ENCODE assay signal across 13 cellular contexts in the genomic region with DNA sequence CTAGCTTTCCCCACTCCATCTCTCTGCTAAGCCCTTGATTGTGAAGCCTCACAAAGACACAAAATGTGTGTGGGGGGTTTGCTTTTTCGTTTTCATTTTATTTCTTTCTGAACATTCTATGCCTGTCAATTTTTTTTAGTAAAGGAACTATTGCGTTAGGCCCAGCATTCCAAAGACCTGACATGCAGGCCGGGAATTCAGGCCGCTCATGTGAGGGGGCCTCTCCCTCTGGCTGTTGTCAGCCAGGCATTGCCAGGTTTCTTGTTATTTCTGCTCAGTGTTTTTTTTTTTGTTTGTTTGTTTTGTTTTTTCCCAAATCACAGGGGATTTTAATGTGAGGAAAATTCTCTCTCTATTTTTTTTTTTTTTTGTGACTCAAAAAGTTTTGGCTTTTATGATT. TPM values are rescaled to one million over a fixed set of nuclear protein-coding genes. Genes with fewer than 3 reads are reported as not detected.
DNase-seq lines count a peak whose midpoint lies in the region; ATAC-seq, FAIRE-seq and TF ChIP-seq lines count a peak whose summit lies in the region.
"Had no signal": no experiment of that assay in that cellular context is flagged by ENCODE, and none has a peak within 500 bp of the region (broad histone marks: within the 10 kb centered on the region; RNA-seq: fewer than 3 reads in every experiment).

No MANE protein-coding gene starts in this region.

- FAIRE-seq in GM19239 (lab: Jason Lieb, UNC) = no peak

- H3K36me3 Mint-ChIP-seq in HFFc6 (ENCODE audit: low read depth) = no peaks in the 10 kb centered on the region

- peaks cover 52% of the 10 kb centered on the region for H3K4me1 Mint-ChIP-seq in HFFc6 (ENCODE audit: low read depth)

- DNase-seq in HFFc6 (peak; percentile 74), dedifferentiated amniotic fluid mesenchymal stem cell (ENCODE audit: extremely low spot score) (peak; percentile 87), kidney tubule cell (ENCODE audit: low spot score) (peak; percentile 58), stromal cell of bone marrow (ENCODE audit: low read depth) (peak; percentile 88), NCI-H2029 (lab: John Stamatoyannopoulos, UW) (no peak), GM19239 (ENCODE audit: insufficient read length, low spot score) (no peak)
- no peak for DNase-seq in stimulated activated naive CD4-positive, alpha-beta T cell (lab: John Stamatoyannopoulos, UW)
- DNase-seq: DND-41, dorsolateral prefrontal cortex, KG1, NCI-H526 had no signal

- TF ChIP-seq CTCF in HFFc6 (IDR thresholded peaks at IDR 0.05) = no peak

- peaks cover 5% of the 10 kb centered on the region for H3K27me3 Mint-ChIP-seq in HFFc6 (ENCODE audit: insufficient read depth)

- peak overlapping the region; percentile 85 for H3K27ac Mint-ChIP-seq in HFFc6

- H3K9me3 Mint-ChIP-seq in HFFc6 = no peaks in the 10 kb centered on the region

- peak overlapping the region; percentile 45 for H3K4me3 Mint-ChIP-seq in HFFc6

- ATAC-seq in HG02571 (IDR thresholded peaks at IDR 0.05; ENCODE audit: unreplicated experiment) = no peak

RNA-seq across cellular contexts. Expression of gene MEDAG, which starts 10.3 kb away (rescaled TPM):
- under 1 TPM in 3 of 6 experiments, not detected in 3; 0.11 to 0.40 (median 0.33) TPM for total RNA-seq in HFFc6 (2021; fragmentation: NEBNext Ultra II Directional; extraction: Animal tissue kit (Norgen Biotek cat#: 25700))
- total RNA-seq: T-helper 2 cell treated with Interferon-gamma antibody and Interleukin-4, amounts not matched to agents 100 ng/mL and 5 ng/mL, for 36 hours had no signal

RNA-seq across cellular contexts. Expression of gene TEX26, which starts 36.7 kb away (rescaled TPM):
- total RNA-seq in HFFc6 (2021; fragmentation: NEBNext Ultra II Directional; extraction: Animal tissue kit (Norgen Biotek cat#: 25700)) = not detected
- total RNA-seq: T-helper 2 cell treated with Interferon-gamma antibody and Interleukin-4, amounts not matched to agents 100 ng/mL and 5 ng/mL, for 36 hours had no signal

Comparison
In these comparisons a context has a peak if more than half of its experiments do, and no peak if none do; other contexts are left out.
1. DNase-seq: peak in HFFc6 (single experiment), dedifferentiated amniotic fluid mesenchymal stem cell (single experiment), kidney tubule cell (single experiment) and stromal cell of bone marrow (single experiment); none in stimulated activated naive CD4-positive, alpha-beta T cell (0 of 6), NCI-H2029 (single experiment) and GM19239 (single experiment).